ENCODE assay signal across 25 cellular contexts in genomic region chr6:142666599-142667185, GRCh38.
DNase-seq lines count a peak whose midpoint lies in the region; ATAC-seq, FAIRE-seq and TF ChIP-seq lines count a peak whose summit lies in the region.
"Had no signal": no experiment of that assay in that cellular context is flagged by ENCODE, and none has a peak within 500 bp of the region (broad histone marks: within the 10 kb centered on the region; RNA-seq: fewer than 3 reads in every experiment).

No MANE protein-coding gene starts in this region.

- H3K36me3 Mint-ChIP-seq in naive thymus-derived CD4-positive, alpha-beta T cell: peaks cover 3 to 22% (median 16%) of the 10 kb centered on the region in 5 donors

- H3K79me2 ChIP-seq in MM.1S (ENCODE audit: low read length): no peaks in the 10 kb centered on the region

- H3K27ac Mint-ChIP-seq in naive thymus-derived CD4-positive, alpha-beta T cell: peak overlapping the region in 6 of 9 donors; percentile 1 to 76 (median 42)
- H3K27ac Mint-ChIP-seq: CD4-positive, CD25-positive, alpha-beta regulatory T cell; CD8-positive, alpha-beta memory T cell; HFFc6 had no signal

- WGBS in right cardiac atrium: 52% methylated on average over 4 of the region's 4 CpGs

- POLR2A ChIA-PET in naive thymus-derived CD4-positive, alpha-beta T cell (lab: Charles Lee): no interaction called here

- peaks cover 38 to 60% (median 53%) of the 10 kb centered on the region in 11 experiments for H3K9me3 ChIP-seq in BLaER1 treated with 17β-estradiol and CSF1 and Interleukin-3, amounts not matched to agents 10 nM and 100 nM (replicated peaks in 1 of 11)
- H3K9me3 ChIP-seq in MM.1S (replicated peaks; ENCODE audit: insufficient read depth, low read length) (no peaks in the 10 kb centered on the region), right cardiac atrium (ENCODE audit: control insufficient read depth, low read length) (no peaks in the 10 kb centered on the region)
- no peaks in the 10 kb centered on the region for H3K9me3 ChIP-seq in naive thymus-derived CD4-positive, alpha-beta T cell (ENCODE audit: control insufficient read depth in 2 of 3, low read length in 3 of 3)

- no peaks in the 10 kb centered on the region for H3K36me3 ChIP-seq in BLaER1 treated with 17β-estradiol and CSF1 and Interleukin-3, amounts not matched to agents 10 nM and 100 nM
- no peaks in the 10 kb centered on the region for H3K36me3 ChIP-seq in MM.1S (replicated peaks; ENCODE audit: insufficient read depth, low read length)
- no peaks in the 10 kb centered on the region for H3K36me3 ChIP-seq in naive thymus-derived CD4-positive, alpha-beta T cell (ENCODE audit: control insufficient read depth in 2 of 3, insufficient read depth in 3 of 3, low read length in 3 of 3)

- H3K4me1 Mint-ChIP-seq in naive thymus-derived CD4-positive, alpha-beta T cell: peaks cover 6 to 29% (median 20%) of the 10 kb centered on the region in 7 donors

- ATAC-seq in naive thymus-derived CD4-positive, alpha-beta T cell: no peak
- ATAC-seq in right cardiac atrium: no peak
- ATAC-seq: GM12878, K562 had no signal

- no peak overlapping the region for H3K4me3 ChIP-seq in BLaER1 treated with 17β-estradiol and CSF1 and Interleukin-3, amounts not matched to agents 10 nM and 100 nM
- peak overlapping the region; percentile 31 for H3K4me3 ChIP-seq in MM.1S (ENCODE audit: low read length)
- no peak overlapping the region for H3K4me3 ChIP-seq in naive thymus-derived CD4-positive, alpha-beta T cell (ENCODE audit: low read length)
- no peak overlapping the region for H3K4me3 ChIP-seq in right cardiac atrium (ENCODE audit: low read length)
- H3K4me3 ChIP-seq: GM12878, GM23248, K562 had no signal

- no peaks in the 10 kb centered on the region for H3K9me2 ChIP-seq in MM.1S (replicated peaks; ENCODE audit: insufficient read depth, low read length)

- peak overlapping the region in 7 of 10 donors; percentile 3 to 60 (median 52) for H3K4me3 Mint-ChIP-seq in naive thymus-derived CD4-positive, alpha-beta T cell
- H3K4me3 Mint-ChIP-seq: CD4-positive, CD25-positive, alpha-beta regulatory T cell; CD8-positive, alpha-beta memory T cell; HFFc6 had no signal

- peaks cover 2 to 39% (median 18%) of the 10 kb centered on the region in 11 donors for H3K9me3 Mint-ChIP-seq in naive thymus-derived CD4-positive, alpha-beta T cell

- H4K20me1 ChIP-seq in BLaER1 treated with 17β-estradiol and CSF1 and Interleukin-3, amounts not matched to agents 10 nM and 100 nM: no peaks in the 10 kb centered on the region
- H4K20me1 ChIP-seq in MM.1S (ENCODE audit: insufficient read depth, low read length): no peaks in the 10 kb centered on the region

- peak overlapping the region; percentile 67 for H2AFZ ChIP-seq in MM.1S (ENCODE audit: low read length)
- H2AFZ ChIP-seq: GM23248 had no signal

- no peak overlapping the region for H3K27ac ChIP-seq in BLaER1 treated with 17β-estradiol and CSF1 and Interleukin-3, amounts not matched to agents 10 nM and 100 nM
- H3K27ac ChIP-seq in MM.1S (ENCODE audit: low read length): peak overlapping the region; percentile 63; the same call in 1 of the 2 replicates
- no peak overlapping the region for H3K27ac ChIP-seq in naive thymus-derived CD4-positive, alpha-beta T cell (ENCODE audit: low read depth, low read length)
- no peak overlapping the region for H3K27ac ChIP-seq in right cardiac atrium (ENCODE audit: low read length)
- H3K27ac ChIP-seq: GM23248 had no signal

- peak overlapping the region; percentile 24 to 57 (median 38); a peak in 18 of 22 replicates for H3K4me2 ChIP-seq in BLaER1 treated with 17β-estradiol and CSF1 and Interleukin-3, amounts not matched to agents 10 nM and 100 nM
- peak overlapping the region; percentile 76 for H3K4me2 ChIP-seq in MM.1S (ENCODE audit: low read depth, low read length)

- H3K4me1 ChIP-seq in BLaER1 treated with 17β-estradiol and CSF1 and Interleukin-3, amounts not matched to agents 10 nM and 100 nM: peaks cover 10 to 29% (median 20%) of the 10 kb centered on the region in 10 experiments
- H3K4me1 ChIP-seq in MM.1S (ENCODE audit: low read length): peaks cover 15% of the 10 kb centered on the region
- H3K4me1 ChIP-seq in naive thymus-derived CD4-positive, alpha-beta T cell (ENCODE audit: control insufficient read depth in 2 of 2, insufficient read depth in 2 of 2, low read length in 2 of 2): peaks cover 0 to 5% of the 10 kb centered on the region in 2 donors
- no peaks in the 10 kb centered on the region for H3K4me1 ChIP-seq in right cardiac atrium (ENCODE audit: control insufficient read depth, insufficient read depth, low read length)
- H3K4me1 ChIP-seq: Caco-2 had no signal

- DNase-seq in GM18507 (ENCODE audit: extremely low spot score, insufficient read length, low read depth) (no peak), MM.1S (peak; percentile 32), DMS153 treated with DMSO at 0.1 percent for 48 hours (lab: John Stamatoyannopoulos, UW; ENCODE audit: unreplicated experiment) (no peak), NCI-H446 treated with DMSO at 0.1 percent for 48 hours (lab: John Stamatoyannopoulos, UW) (no peak), right cardiac atrium (no peak)
- peak in 1 of 9 donors; percentile 4 for DNase-seq in naive thymus-derived CD4-positive, alpha-beta T cell
- DNase-seq: ACHN; C1 segment of cervical spinal cord; Caco-2; CD4-positive, CD25-positive, alpha-beta regulatory T cell; CD8-positive, alpha-beta memory T cell; DMS79; GF-D8; GM23248; HCEC 1CT; HFFc6; IMR-90 had no signal

- intact Hi-C loops in naive thymus-derived CD4-positive, alpha-beta T cell (cut with micrococcal nuclease): no loop called here
- intact Hi-C loops in right cardiac atrium (cut with DNase I): no loop called here

- no peaks in the 10 kb centered on the region for H3K27me3 ChIP-seq in BLaER1 treated with 17β-estradiol and CSF1 and Interleukin-3, amounts not matched to agents 10 nM and 100 nM
- H3K27me3 ChIP-seq in MM.1S (replicated peaks; ENCODE audit: insufficient read depth, low read length) (no peaks in the 10 kb centered on the region), right cardiac atrium (ENCODE audit: control insufficient read depth, insufficient read depth) (no peaks in the 10 kb centered on the region)
- H3K27me3 ChIP-seq in naive thymus-derived CD4-positive, alpha-beta T cell (ENCODE audit: control insufficient read depth in 2 of 2, insufficient read depth in 2 of 2, low read length in 2 of 2): no peaks in the 10 kb centered on the region

- H3K9ac ChIP-seq in BLaER1 treated with 17β-estradiol and CSF1 and Interleukin-3, amounts not matched to agents 10 nM and 100 nM: no peak overlapping the region
- peak overlapping the region; percentile 13; the same call in 1 of the 2 replicates for H3K9ac ChIP-seq in MM.1S (ENCODE audit: low read length)
- H3K9ac ChIP-seq: GM23248 had no signal

- FAIRE-seq in GM18507 (lab: Jason Lieb, UNC): peak; percentile 29
- FAIRE-seq: A204.1, D721Med, GM12878, GM19239, H54, HTR-8/SVneo, K562 had no signal

- TF ChIP-seq CTCF in MM.1S (IDR thresholded peaks at IDR 0.05; ENCODE audit: low read length): no peak

- no peaks in the 10 kb centered on the region for H3F3A ChIP-seq in MM.1S (ENCODE audit: insufficient read depth, low read length)

- CTCF ChIA-PET in naive thymus-derived CD4-positive, alpha-beta T cell (lab: Charles Lee): interaction anchor here (0.7 kb wide), 1 partner anchor 100 kb away, joined by 4 read pairs; no protein-coding TSS in a partner anchor

- H3K27me3 Mint-ChIP-seq in naive thymus-derived CD4-positive, alpha-beta T cell: no peaks in the 10 kb centered on the region
